Comparison of ENCODE assay signal across 8 cellular contexts in the genomic region with DNA sequence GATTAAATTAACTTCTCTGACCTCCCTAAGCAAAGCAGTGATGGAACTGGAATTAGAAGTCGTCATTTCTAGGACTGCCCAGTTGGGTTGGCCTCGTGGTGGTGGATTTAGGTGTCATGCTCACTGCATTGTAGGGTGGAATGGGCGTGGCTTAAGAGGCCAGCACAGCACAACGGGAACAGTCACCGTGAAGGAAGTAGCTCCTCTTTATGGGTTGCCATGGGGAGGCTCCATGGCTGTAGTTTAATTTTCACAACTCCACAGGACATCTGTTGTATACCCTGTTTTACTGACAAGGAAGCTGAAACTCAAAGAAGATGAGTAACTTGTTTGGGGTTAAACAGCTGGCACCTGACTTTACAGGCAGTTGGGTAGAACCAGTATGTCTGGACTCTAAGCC.
DNase-seq lines count a peak whose midpoint lies in the region; ATAC-seq and TF ChIP-seq lines count a peak whose summit lies in the region.

No MANE protein-coding gene starts in this region.

- no peaks in the 10 kb centered on the region for H3K9me2 ChIP-seq in PC-3 (replicated peaks; ENCODE audit: low read length)

- H3K9ac ChIP-seq in DND-41 (ENCODE audit: low read depth, low read length) (no peak overlapping the region), PC-3 (ENCODE audit: low read length) (no peak overlapping the region)

- H3K4me3 ChIP-seq in DND-41 (ENCODE audit: low read depth in 1 of 2, low read length in 2 of 2), result no peak overlapping the region
- no peak overlapping the region for H3K4me3 ChIP-seq in PC-3 (ENCODE audit: low read length)

- DNase-seq in DND-41 (peak; percentile 71), LHCN-M2 (ENCODE audit: low read depth) (peak; percentile 96), sciatic nerve (ENCODE audit: low spot score) (no peak), H4 (ENCODE audit: low spot score) (no peak), PC-3 (no peak), OCI-M1 (lab: John Stamatoyannopoulos, UW) (no peak)
- DNase-seq in activated T-helper 9 cell treated with anti-CD3 and anti-CD28 coated beads, Interleukin-2, amount 50 U/mL, for 16 hours (ENCODE audit: low read depth), result peak; percentile 49

- BruUV-seq in PC-3 (replicated peaks; lab: Mats Ljungman, UMichigan), result no TSS peak

- H3K79me2 ChIP-seq in DND-41 (ENCODE audit: insufficient read depth, low read length) (peaks cover 82% of the 10 kb centered on the region), PC-3 (ENCODE audit: low read length) (no peaks in the 10 kb centered on the region)

- H3K9me3 ChIP-seq in DND-41 (ENCODE audit: insufficient read depth, low read length, severe bottlenecking) (no peaks in the 10 kb centered on the region), PC-3 (ENCODE audit: low read length) (no peaks in the 10 kb centered on the region)

- H3K4me2 ChIP-seq in DND-41 (ENCODE audit: insufficient read depth, low read length), result no peak overlapping the region
- H3K4me2 ChIP-seq in PC-3 (ENCODE audit: low read length), result no peak overlapping the region

- intact Hi-C loops in sciatic nerve (cut with DNase I) (no loop called here), PC-3 (cut with micrococcal nuclease) (no loop called here)

- CTCF ChIA-PET in PC-3 (lab: Charles Lee), result no interaction called here

- H3K27me3 ChIP-seq in DND-41 (ENCODE audit: insufficient read depth, low read length, poor library complexity) (no peaks in the 10 kb centered on the region), PC-3 (ENCODE audit: low read length) (peaks cover 20% of the 10 kb centered on the region; the same call in 1 of the 2 replicates)

- H3K36me3 ChIP-seq in DND-41 (ENCODE audit: insufficient read depth, low read length) (peaks cover 40% of the 10 kb centered on the region), PC-3 (ENCODE audit: low read depth, low read length) (no peaks in the 10 kb centered on the region)

- ATAC-seq in DND-41 (ENCODE audit: insufficient read depth, low read depth) (peak; percentile 95), GM21529 (IDR thresholded peaks at IDR 0.05; ENCODE audit: unreplicated experiment) (peak; percentile 55), sciatic nerve (peak; percentile 49), PC-3 (no peak)

- H3K4me1 ChIP-seq in DND-41 (ENCODE audit: insufficient read depth, low read length), result peaks cover 30% of the 10 kb centered on the region
- no peaks in the 10 kb centered on the region for H3K4me1 ChIP-seq in PC-3 (ENCODE audit: insufficient read depth, low read length)

- H4K20me1 ChIP-seq in DND-41 (ENCODE audit: insufficient read depth, low read length) (peaks cover 43% of the 10 kb centered on the region), PC-3 (ENCODE audit: low read length) (no peaks in the 10 kb centered on the region)

- H2AFZ ChIP-seq in DND-41 (ENCODE audit: low read depth, low read length), result no peak overlapping the region
- no peak overlapping the region for H2AFZ ChIP-seq in PC-3 (ENCODE audit: low read length)

- TF ChIP-seq CTCF in DND-41 (IDR thresholded peaks at IDR 0.05; ENCODE audit: borderline replicate concordance, extremely low read depth, low read length, poor library complexity, severe bottlenecking), result no peak
- no peak for TF ChIP-seq CTCF in PC-3 (conservative IDR thresholded peaks at IDR 0.05; ENCODE audit: low read depth, low read length)

- H3K27ac ChIP-seq in DND-41 (ENCODE audit: low read length) (peak overlapping the region; percentile 77), PC-3 (ENCODE audit: low read length) (no peak overlapping the region)

- no peaks in the 10 kb centered on the region for H3F3A ChIP-seq in PC-3 (ENCODE audit: low read length, unreplicated experiment)

- POLR2A ChIA-PET in PC-3 (lab: Charles Lee; ENCODE audit: unreplicated experiment), result no interaction called here

Comparison
In these comparisons a context has a peak if more than half of its experiments do, and no peak if none do; other contexts are left out.
1. DNase-seq: peak in DND-41 (single experiment), LHCN-M2 (single experiment) and activated T-helper 9 cell treated with anti-CD3 and anti-CD28 coated beads, Interleukin-2, amount 50 U/mL, for 16 hours (single experiment); none in sciatic nerve (single experiment), H4 (single experiment), PC-3 (single experiment) and OCI-M1 (single experiment).